ENCODE assay signal across 12 cellular contexts in the genomic region with DNA sequence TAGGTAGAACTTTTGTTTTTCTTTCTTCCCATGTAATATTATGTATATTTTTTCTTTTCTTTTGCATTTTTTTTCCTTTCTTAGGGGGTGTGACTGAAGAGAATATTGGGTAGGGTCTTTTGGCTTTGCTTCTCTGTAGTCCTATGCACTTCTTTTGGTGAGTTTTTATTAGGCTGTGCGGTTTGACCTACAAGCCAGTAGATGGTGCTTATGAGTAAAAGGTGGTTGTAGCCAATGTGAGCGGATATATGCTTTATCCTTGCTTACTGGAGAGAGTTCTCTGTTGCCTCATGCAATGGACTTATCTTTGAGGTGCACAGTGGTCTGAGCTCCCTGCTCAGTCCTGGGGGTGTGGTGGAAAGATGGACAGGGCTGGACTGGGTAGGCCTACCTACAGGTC. TPM values are rescaled to one million over a fixed set of nuclear protein-coding genes. Genes with fewer than 3 reads are reported as not detected.
DNase-seq lines count a peak whose midpoint lies in the region; ATAC-seq and TF ChIP-seq lines count a peak whose summit lies in the region.
"Had no signal": no experiment of that assay in that cellular context is flagged by ENCODE, and none has a peak within 500 bp of the region (broad histone marks: within the 10 kb centered on the region; RNA-seq: fewer than 3 reads in every experiment).

No MANE protein-coding gene starts in this region.

- no peak overlapping the region for H3K18ac ChIP-seq in mesenchymal stem cell (ENCODE audit: low read depth in 1 of 2, low read length in 2 of 2)

- H3K27me3 ChIP-seq in foreskin keratinocyte (no peaks in the 10 kb centered on the region), mesenchymal stem cell (ENCODE audit: control insufficient read depth in 1 of 2, insufficient read depth in 1 of 2, low read length in 2 of 2) (no peaks in the 10 kb centered on the region)

- H2BK120ac ChIP-seq in mesenchymal stem cell (ENCODE audit: low read depth, low read length) = no peak overlapping the region

- no peaks in the 10 kb centered on the region for H3K79me1 ChIP-seq in mesenchymal stem cell (replicated peaks; ENCODE audit: low read length, poor library complexity, severe bottlenecking)

- no peak overlapping the region for H3K27ac ChIP-seq in foreskin keratinocyte
- H3K27ac ChIP-seq in mesenchymal stem cell (ENCODE audit: low read length, poor library complexity, severe bottlenecking) = no peak overlapping the region

- H4K8ac ChIP-seq in mesenchymal stem cell (ENCODE audit: low read length) = no peak overlapping the region

- H3K23ac ChIP-seq in mesenchymal stem cell (ENCODE audit: low read length in 2 of 2) = no peak overlapping the region

- H2AFZ ChIP-seq in mesenchymal stem cell (ENCODE audit: low read depth, low read length) = no peak overlapping the region

- 73% methylated on average over 2 of the region's 2 CpGs for WGBS in mesenchymal stem cell

- H3K9me3 ChIP-seq in mesenchymal stem cell (ENCODE audit: control insufficient read depth, low read length) = peaks cover 7% of the 10 kb centered on the region

- H3K4me1 ChIP-seq in foreskin keratinocyte = no peaks in the 10 kb centered on the region
- H3K4me1 ChIP-seq in mesenchymal stem cell (ENCODE audit: control insufficient read depth, insufficient read depth, low read depth, low read length) = no peaks in the 10 kb centered on the region

- DNase-seq in AG10803 (ENCODE audit: low read depth) (no peak), OCI-M1 (lab: John Stamatoyannopoulos, UW) (peak; percentile 27), foreskin keratinocyte (no peak), left colon (no peak), mesenchymal stem cell (no peak)
- DNase-seq in activated CD8-positive, alpha-beta memory T cell treated with anti-CD3 and anti-CD28 coated beads for 24 hours = no peak
- no peak for DNase-seq in activated CD4-positive, alpha-beta T cell treated with anti-CD3 and anti-CD28 coated beads, Interleukin-2, amount 50 U/mL, for 4 hours
- DNase-seq: activated effector memory CD4-positive, alpha-beta T cell treated with Interleukin-2 at 50 U/mL for 16 hours; CD4-positive, CD25-positive, alpha-beta regulatory T cell; NCI-H1436; stimulated activated CD4-positive, alpha-beta T cell treated with anti-CD3 and anti-CD28 coated beads, Interleukin-1b, Interleukin-23, amount 100 ng/mL, for 48 hours had no signal

- intact Hi-C loops in left colon (cut with DNase I, micrococcal nuclease) = no loop called here

- no peak overlapping the region for H2BK12ac ChIP-seq in mesenchymal stem cell (ENCODE audit: low read length in 2 of 2)

- H2BK15ac ChIP-seq in mesenchymal stem cell (ENCODE audit: low read depth, poor library complexity, severe bottlenecking) = no peak overlapping the region

- H3K9ac ChIP-seq in mesenchymal stem cell (ENCODE audit: low read length) = no peak overlapping the region

- TF ChIP-seq CTCF in AG10803 (conservative IDR thresholded peaks at IDR 0.05; ENCODE audit: low read length) (0 out of 2 replicates have a peak, but pooled peaks have one; percentile 2), foreskin keratinocyte (conservative IDR thresholded peaks at IDR 0.05) (peak; percentile 42)

- H3K4me2 ChIP-seq in mesenchymal stem cell (ENCODE audit: low read length, poor library complexity, severe bottlenecking) = no peak overlapping the region

- ATAC-seq in GM21390 (IDR thresholded peaks at IDR 0.05; ENCODE audit: unreplicated experiment) (peak; percentile 71), foreskin keratinocyte (no peak), left colon (no peak)

- no peak overlapping the region for H2BK5ac ChIP-seq in mesenchymal stem cell (ENCODE audit: low read depth, low read length, poor library complexity, severe bottlenecking)

- H3K4me3 ChIP-seq in AG10803 (ENCODE audit: low read length) (no peak overlapping the region), mesenchymal stem cell (ENCODE audit: insufficient read depth in 1 of 2, low read depth in 1 of 2, low read length in 2 of 2) (no peak overlapping the region)

- H4K91ac ChIP-seq in mesenchymal stem cell (ENCODE audit: low read length) = no peak overlapping the region

- H3K14ac ChIP-seq in mesenchymal stem cell (ENCODE audit: low read length in 2 of 2) = peak overlapping the region in 1 of 2 experiments; percentile 65

- H3K36me3 ChIP-seq in mesenchymal stem cell (ENCODE audit: control insufficient read depth in 1 of 2, insufficient read depth in 2 of 2, low read depth in 1 of 2, low read length in 2 of 2) = no peaks in the 10 kb centered on the region

- no peak overlapping the region for H3K4ac ChIP-seq in mesenchymal stem cell (ENCODE audit: low read depth in 1 of 2, low read length in 2 of 2)

- H2AK5ac ChIP-seq in mesenchymal stem cell (ENCODE audit: low read length, severe bottlenecking) = no peak overlapping the region

RNA-seq across cellular contexts. Expression of a gene that starts 52.7 kb away (rescaled TPM):
- 4.3 and 5.0 TPM in 2 replicates for total RNA-seq in foreskin keratinocyte
- polyA plus RNA-seq in foreskin keratinocyte = 0.95 and 1.1 TPM in 2 replicates
- total RNA-seq in left colon = 1 to 10 TPM in 1 of 2 donors, under 1 TPM in 1; 0.76 to 2.2 TPM
- polyA plus RNA-seq in mesenchymal stem cell (2013, experiment 1 of 2) = 7.9 TPM
- 7.8 TPM for polyA plus RNA-seq in mesenchymal stem cell (2013, experiment 2 of 2)
